Comparison of ENCODE assay signal across 26 cellular contexts in genomic region chr12:13042666-13043230, GRCh38. TPM values are rescaled to one million over a fixed set of nuclear protein-coding genes. Genes with fewer than 3 reads are reported as not detected.
DNase-seq lines count a peak whose midpoint lies in the region; ATAC-seq and TF ChIP-seq lines count a peak whose summit lies in the region.
"Had no signal": no experiment of that assay in that cellular context is flagged by ENCODE, and none has a peak within 500 bp of the region (broad histone marks: within the 10 kb centered on the region; RNA-seq: fewer than 3 reads in every experiment).

No MANE protein-coding gene starts in this region.

- POLR2A ChIA-PET in WTC11 (lab: Charles Lee), result no interaction called here

- H3K9me3 ChIP-seq in neural progenitor cell (ENCODE audit: low read depth), result no peaks in the 10 kb centered on the region
- H3K9me3 ChIP-seq in spleen, result no peaks in the 10 kb centered on the region
- H3K9me3 ChIP-seq in MM.1S (replicated peaks; ENCODE audit: insufficient read depth, low read length), result no peaks in the 10 kb centered on the region
- H3K9me3 ChIP-seq: psoas muscle had no signal

- H3K36me3 Mint-ChIP-seq in activated CD8-positive, alpha-beta memory T cell treated with anti-CD3 and anti-CD28 coated beads, Interleukin-2, amount 10 ng/mL, durations not matched to agents 7 days and 5 days, result no peaks in the 10 kb centered on the region
- H3K36me3 Mint-ChIP-seq in WTC11 (no peaks in the 10 kb centered on the region), endothelial cell (ENCODE audit: low read depth, unreplicated experiment) (no peaks in the 10 kb centered on the region), neural progenitor cell (no peaks in the 10 kb centered on the region)
- H3K36me3 Mint-ChIP-seq: memory B cell had no signal

- H3K9me2 ChIP-seq in MM.1S (replicated peaks; ENCODE audit: insufficient read depth, low read length), result no peaks in the 10 kb centered on the region

- H3K4me1 ChIP-seq in neural progenitor cell (peaks cover 12% of the 10 kb centered on the region), spleen (peaks cover 0 to 36% (median 12%) of the 10 kb centered on the region in 6 donors), MM.1S (ENCODE audit: low read length) (no peaks in the 10 kb centered on the region; the same call in 1 of the 2 replicates)

- TF ChIP-seq POLR2A in spleen (IDR thresholded peaks at IDR 0.05), result no peak

- WGBS in spleen, 5 donors, result 86 to 96% (median 92%) methylated on average over 4 of the region's 4 CpGs

- H2AFZ ChIP-seq in neural progenitor cell (replicated peaks) (no peak overlapping the region), MM.1S (ENCODE audit: low read length) (no peak overlapping the region)

- TF ChIP-seq CTCF in WTC11 (IDR thresholded peaks at IDR 0.05) (no peak), endothelial cell (IDR thresholded peaks at IDR 0.05; ENCODE audit: unreplicated experiment) (no peak), neural progenitor cell (IDR thresholded peaks at IDR 0.05) (no peak), spleen (IDR thresholded peaks at IDR 0.05 in 8 of 11, conservative IDR thresholded peaks at IDR 0.05 in 3 of 11) (no peak), MM.1S (IDR thresholded peaks at IDR 0.05; ENCODE audit: low read length) (no peak)

- H3K79me2 ChIP-seq in neural progenitor cell (ENCODE audit: low read depth) (peaks cover 26% of the 10 kb centered on the region), MM.1S (ENCODE audit: low read length) (0 out of 2 replicates have a peak, but pooled peaks cover 3% of the 10 kb centered on the region)

- H3K27me3 Mint-ChIP-seq in activated CD8-positive, alpha-beta memory T cell treated with anti-CD3 and anti-CD28 coated beads, Interleukin-2, amount 10 ng/mL, durations not matched to agents 7 days and 5 days, result peaks cover 32% of the 10 kb centered on the region
- peaks cover 15% of the 10 kb centered on the region for H3K27me3 Mint-ChIP-seq in WTC11 (ENCODE audit: low read depth)
- peaks cover 6% of the 10 kb centered on the region for H3K27me3 Mint-ChIP-seq in endothelial cell (ENCODE audit: unreplicated experiment)
- H3K27me3 Mint-ChIP-seq in neural progenitor cell (ENCODE audit: insufficient read depth, low read depth), result no peaks in the 10 kb centered on the region
- H3K27me3 Mint-ChIP-seq: memory B cell had no signal

- H3K27me3 ChIP-seq in neural progenitor cell (peaks cover 9% of the 10 kb centered on the region), spleen (replicated peaks in 1 of 7) (no peaks in the 10 kb centered on the region), MM.1S (replicated peaks; ENCODE audit: insufficient read depth, low read length) (no peaks in the 10 kb centered on the region)
- H3K27me3 ChIP-seq: cardiac muscle cell had no signal

- H4K20me1 ChIP-seq in neural progenitor cell (ENCODE audit: low read depth) (no peaks in the 10 kb centered on the region), MM.1S (ENCODE audit: insufficient read depth, low read length) (no peaks in the 10 kb centered on the region)

- H3K4me3 Mint-ChIP-seq in activated CD8-positive, alpha-beta memory T cell treated with anti-CD3 and anti-CD28 coated beads, Interleukin-2, amount 10 ng/mL, durations not matched to agents 7 days and 5 days, result peak overlapping the region; percentile 37
- H3K4me3 Mint-ChIP-seq in WTC11 (peak overlapping the region; percentile 85; the same call in 1 of the 2 replicates), endothelial cell (ENCODE audit: unreplicated experiment) (no peak overlapping the region), neural progenitor cell (peak overlapping the region; percentile 94)

- no peak overlapping the region for H3K27ac ChIP-seq in neural progenitor cell
- no peak overlapping the region for H3K27ac ChIP-seq in spleen
- no peak overlapping the region for H3K27ac ChIP-seq in MM.1S (ENCODE audit: low read length)
- H3K27ac ChIP-seq: cardiac muscle cell, psoas muscle, SK-N-MC, skin epidermis had no signal

- intact Hi-C loops in spleen (cut with DNase I; ENCODE audit: low total_unique reads), result no loop called here

- H3K4me1 Mint-ChIP-seq in activated CD8-positive, alpha-beta memory T cell treated with anti-CD3 and anti-CD28 coated beads, Interleukin-2, amount 10 ng/mL, durations not matched to agents 7 days and 5 days, result peaks cover 20% of the 10 kb centered on the region
- peaks cover 37% of the 10 kb centered on the region for H3K4me1 Mint-ChIP-seq in WTC11
- H3K4me1 Mint-ChIP-seq in endothelial cell (ENCODE audit: unreplicated experiment), result peaks cover 14% of the 10 kb centered on the region
- peaks cover 14% of the 10 kb centered on the region for H3K4me1 Mint-ChIP-seq in neural progenitor cell

- no peaks in the 10 kb centered on the region for H3K9me3 Mint-ChIP-seq in activated CD8-positive, alpha-beta memory T cell treated with anti-CD3 and anti-CD28 coated beads, Interleukin-2, amount 10 ng/mL, durations not matched to agents 7 days and 5 days (ENCODE audit: low read depth)
- no peaks in the 10 kb centered on the region for H3K9me3 Mint-ChIP-seq in WTC11
- no peaks in the 10 kb centered on the region for H3K9me3 Mint-ChIP-seq in endothelial cell (ENCODE audit: unreplicated experiment)
- H3K9me3 Mint-ChIP-seq in neural progenitor cell, result no peaks in the 10 kb centered on the region
- H3K9me3 Mint-ChIP-seq: memory B cell had no signal

- H3K4me3 ChIP-seq in neural progenitor cell (no peak overlapping the region), spleen (no peak overlapping the region), MM.1S (ENCODE audit: low read length) (no peak overlapping the region)
- H3K4me3 ChIP-seq: cardiac muscle cell, SK-N-MC, skin epidermis had no signal

- ATAC-seq in activated CD8-positive, alpha-beta memory T cell treated with anti-CD3 and anti-CD28 coated beads, Interleukin-2, amount 10 ng/mL, durations not matched to agents 7 days and 5 days, result no peak
- ATAC-seq in WTC11 (no peak), HG03521 (IDR thresholded peaks at IDR 0.05; ENCODE audit: unreplicated experiment) (no peak)
- ATAC-seq: activated CD4-positive, alpha-beta T cell treated with anti-CD3 and anti-CD28 coated beads for 36 hours; left cardiac atrium; T-helper 17 cell had no signal

- no peak overlapping the region for H3K9ac ChIP-seq in neural progenitor cell
- H3K9ac ChIP-seq in MM.1S (ENCODE audit: low read length), result no peak overlapping the region

- DNase-seq in activated CD8-positive, alpha-beta memory T cell treated with anti-CD3 and anti-CD28 coated beads, Interleukin-2, amount 10 ng/mL, durations not matched to agents 7 days and 5 days, result no peak
- DNase-seq in activated CD8-positive, alpha-beta memory T cell treated with anti-CD3 and anti-CD28 coated beads for 24 hours, result no peak
- DNase-seq in WTC11 (ENCODE audit: low spot score) (no peak), endothelial cell (ENCODE audit: low spot score) (no peak), neural progenitor cell (ENCODE audit: low spot score) (no peak), spleen (no peak), MM.1S (no peak)
- DNase-seq: 8988T; activated CD4-positive, alpha-beta T cell treated with anti-CD3 and anti-CD28 coated beads for 36 hours; amniotic stem cell; dermis blood vessel endothelial cell; HCEC 1CT; IMR-90; left cardiac atrium; NCI-H1105 treated with DMSO at 0.1 percent for 48 hours; NCI-H2029; NCI-H446; NCI-H82; psoas muscle; stimulated activated CD4-positive, alpha-beta T cell treated with anti-CD3 and anti-CD28 coated beads, Interleukin-1b, Interleukin-23, amount 100 ng/mL, for 48 hours; T-helper 17 cell had no signal

- peaks cover 2% of the 10 kb centered on the region for H3F3A ChIP-seq in neural progenitor cell (ENCODE audit: low read depth)
- no peaks in the 10 kb centered on the region for H3F3A ChIP-seq in MM.1S (ENCODE audit: insufficient read depth, low read length)

- H3K4me2 ChIP-seq in neural progenitor cell (no peak overlapping the region), MM.1S (ENCODE audit: low read depth, low read length) (no peak overlapping the region)

- no peaks in the 10 kb centered on the region for H3K36me3 ChIP-seq in neural progenitor cell
- no peaks in the 10 kb centered on the region for H3K36me3 ChIP-seq in spleen
- no peaks in the 10 kb centered on the region for H3K36me3 ChIP-seq in MM.1S (replicated peaks; ENCODE audit: insufficient read depth, low read length)
- H3K36me3 ChIP-seq: cardiac muscle cell had no signal

- CTCF ChIA-PET in activated CD8-positive, alpha-beta memory T cell treated with anti-CD3 and anti-CD28 coated beads, Interleukin-2, amount 10 ng/mL, durations not matched to agents 7 days and 5 days (lab: Charles Lee), result interaction anchor here (1.4 kb wide), 1 partner anchor 24 kb away, joined by 3 read pairs; no protein-coding TSS in a partner anchor
- CTCF ChIA-PET in WTC11 (lab: Charles Lee), result interaction anchor here (1.0 to 3.9 kb wide), 4 partner anchors 19 to 169 kb away, joined by 4 to 19 read pairs (median 14); no protein-coding TSS in a partner anchor

- no peak overlapping the region for H3K27ac Mint-ChIP-seq in activated CD8-positive, alpha-beta memory T cell treated with anti-CD3 and anti-CD28 coated beads, Interleukin-2, amount 10 ng/mL, durations not matched to agents 7 days and 5 days
- H3K27ac Mint-ChIP-seq in WTC11 (no peak overlapping the region), endothelial cell (ENCODE audit: unreplicated experiment) (peak overlapping the region; percentile 0), neural progenitor cell (no peak overlapping the region)
- H3K27ac Mint-ChIP-seq: activated CD4-positive, alpha-beta T cell treated with anti-CD3 and anti-CD28 coated beads for 36 hours; memory B cell; T-helper 17 cell had no signal

TF ChIP-seq in WTC11, 78 proteins besides CTCF, POLR2A, EP300 and RAD21:
- no peak for TF ChIP-seq PRRX2 (CRISPR knock-in tag; IDR thresholded peaks at IDR 0.05)

RNA-seq across cellular contexts. Expression of gene FAM234B, which starts 1.4 kb away (rescaled TPM):
- 1 to 10 TPM; 4.7 to 5.0 TPM for total RNA-seq in activated CD8-positive, alpha-beta memory T cell treated with anti-CD3 and anti-CD28 coated beads, Interleukin-2, amount 10 ng/mL, durations not matched to agents 7 days and 5 days
- total RNA-seq in WTC11 (2021) (25.9 to 28.6 TPM (median 26.2 TPM) in 3 replicates), endothelial cell (ENCODE audit: unreplicated experiment) (36.3 TPM), neural progenitor cell (ENCODE audit: low replicate concordance) (20.8 and 23.1 TPM in 2 replicates), spleen (1 to 10 TPM; 4.2 to 8.2 (median 7.3) TPM)
- polyA plus RNA-seq in spleen, result 1 to 10 TPM in 2 of 3 donors, under 1 TPM in 1; 0.59 to 1.2 (median 1.0) TPM

RNA-seq across cellular contexts. Expression of gene HEBP1, which starts 42.7 kb away (rescaled TPM):
- 1 to 10 TPM; 8.9 to 9.7 TPM for total RNA-seq in activated CD8-positive, alpha-beta memory T cell treated with anti-CD3 and anti-CD28 coated beads, Interleukin-2, amount 10 ng/mL, durations not matched to agents 7 days and 5 days
- total RNA-seq in WTC11 (2021), result 61.6 to 62.7 TPM (median 61.8 TPM) in 3 replicates
- total RNA-seq in endothelial cell (ENCODE audit: unreplicated experiment), result 83.3 TPM
- 7.4 and 8.6 TPM in 2 replicates for total RNA-seq in neural progenitor cell (ENCODE audit: low replicate concordance)
- total RNA-seq in spleen, result 10 to 100 TPM; 44.4 to 77.2 (median 60.7) TPM
- polyA plus RNA-seq in spleen, result 10 to 100 TPM; 25.1 to 79.4 (median 54.6) TPM
